15 cellular contexts compared by ENCODE assay signal in genomic region chr6:134145786-134146185, GRCh38.
DNase-seq lines count a peak whose midpoint lies in the region; ATAC-seq and TF ChIP-seq lines count a peak whose summit lies in the region.
"Had no signal": no experiment of that assay in that cellular context is flagged by ENCODE, and none has a peak within 500 bp of the region (broad histone marks: within the 10 kb centered on the region; RNA-seq: fewer than 3 reads in every experiment).

No MANE protein-coding gene starts in this region.

- TF ChIP-seq POLR2A in lower leg skin (IDR thresholded peaks at IDR 0.05): no peak

- H3K9me3 Mint-ChIP-seq in stimulated activated naive B cell treated with anti-CD40 and anti-IgM and Interleukin-4, amounts not matched to agents 10 μg/mL and 1 μg/mL and 100 μg/mL, for 72 hours: peaks cover 5 to 6% of the 10 kb centered on the region in 2 donors
- H3K9me3 Mint-ChIP-seq: T-helper 1 cell treated with Interleukin-12 subunit alpha and Interleukin-12 subunit beta and Interleukin-4 antibody, amounts not matched to agents 30 μg/mL and 1 μg/mL, for 36 hours had no signal

- H3K27me3 Mint-ChIP-seq in stimulated activated naive B cell treated with anti-CD40 and anti-IgM and Interleukin-4, amounts not matched to agents 10 μg/mL and 1 μg/mL and 100 μg/mL, for 72 hours: no peaks in the 10 kb centered on the region
- H3K27me3 Mint-ChIP-seq in T-helper 17 cell: peaks cover 8% of the 10 kb centered on the region

- no peaks in the 10 kb centered on the region for H3K36me3 ChIP-seq in BE2C

- H3K9me3 ChIP-seq in BE2C (no peaks in the 10 kb centered on the region), T-helper 17 cell (ENCODE audit: control insufficient read depth, low read length, poor library complexity, severe bottlenecking) (no peaks in the 10 kb centered on the region)

- peaks cover 3 to 7% of the 10 kb centered on the region in 2 donors for H3K4me1 Mint-ChIP-seq in stimulated activated naive B cell treated with anti-CD40 and anti-IgM and Interleukin-4, amounts not matched to agents 10 μg/mL and 1 μg/mL and 100 μg/mL, for 72 hours
- H3K4me1 Mint-ChIP-seq in T-helper 17 cell: peaks cover 4% of the 10 kb centered on the region

- DNase-seq in SHP77 treated with DMSO at 0.1 percent for 48 hours (lab: John Stamatoyannopoulos, UW) (peak; percentile 4), SHP77 (lab: John Stamatoyannopoulos, UW) (no peak), NOMO-1 (lab: John Stamatoyannopoulos, UW; ENCODE audit: unreplicated experiment in 2 of 2) (peak; percentile 50 to 52), choroid plexus epithelial cell (ENCODE audit: low read depth) (peak; percentile 61), BE2C (no peak), T-helper 17 cell (no peak), lower leg skin (ENCODE audit: low spot score in 2 of 2) (no peak)
- DNase-seq in stimulated activated naive B cell treated with anti-CD40 and anti-IgM and Interleukin-4, amounts not matched to agents 10 μg/mL and 1 μg/mL and 100 μg/mL, for 72 hours: no peak
- DNase-seq: ACHN; GF-D8; glutamatergic neuron; H7; stimulated activated CD4-positive, alpha-beta T cell treated with anti-CD3 and anti-CD28 coated beads, Interleukin-15, amount 100 ng/mL, for 24 hours; stimulated activated naive CD8-positive, alpha-beta T cell treated with anti-CD3 and anti-CD28 coated beads, Interleukin-15, Interleukin-2, amounts not matched to agents 100 U/mL and 50 U/mL, for 24 hours had no signal

- intact Hi-C loops in lower leg skin (cut with DNase I; ENCODE audit: low total_unique reads): no loop called here

- ATAC-seq in stimulated activated naive B cell treated with anti-CD40 and anti-IgM and Interleukin-4, amounts not matched to agents 10 μg/mL and 1 μg/mL and 100 μg/mL, for 72 hours (replicated peaks): peak; percentile 86 to 89
- ATAC-seq in T-helper 17 cell: no peak
- ATAC-seq: stimulated activated naive CD8-positive, alpha-beta T cell treated with anti-CD3 and anti-CD28 coated beads, Interleukin-15, Interleukin-2, amounts not matched to agents 100 U/mL and 50 U/mL, for 24 hours had no signal

- H3K27ac Mint-ChIP-seq in stimulated activated naive B cell treated with anti-CD40 and anti-IgM and Interleukin-4, amounts not matched to agents 10 μg/mL and 1 μg/mL and 100 μg/mL, for 72 hours: no peak overlapping the region
- H3K27ac Mint-ChIP-seq in T-helper 17 cell: no peak overlapping the region
- H3K27ac Mint-ChIP-seq: T-helper 1 cell treated with Interleukin-12 subunit alpha and Interleukin-12 subunit beta and Interleukin-4 antibody, amounts not matched to agents 30 μg/mL and 1 μg/mL, for 36 hours had no signal

- H3K4me3 ChIP-seq in choroid plexus epithelial cell (ENCODE audit: low read depth, low read length): no peak overlapping the region
- no peak overlapping the region for H3K4me3 ChIP-seq in BE2C (ENCODE audit: low read depth, low read length)
- H3K4me3 ChIP-seq in lower leg skin (ENCODE audit: low read depth, poor library complexity, severe bottlenecking): no peak overlapping the region

- no peaks in the 10 kb centered on the region for H3K27me3 ChIP-seq in BE2C

- 77 to 79% methylated on average over 5 of the region's 5 CpGs for WGBS in lower leg skin, 2 donors

- no peak overlapping the region for H3K4me3 Mint-ChIP-seq in stimulated activated naive B cell treated with anti-CD40 and anti-IgM and Interleukin-4, amounts not matched to agents 10 μg/mL and 1 μg/mL and 100 μg/mL, for 72 hours
- H3K4me3 Mint-ChIP-seq in T-helper 17 cell: no peak overlapping the region
- H3K4me3 Mint-ChIP-seq: T-helper 1 cell treated with Interleukin-12 subunit alpha and Interleukin-12 subunit beta and Interleukin-4 antibody, amounts not matched to agents 30 μg/mL and 1 μg/mL, for 36 hours had no signal

- H3K36me3 Mint-ChIP-seq in stimulated activated naive B cell treated with anti-CD40 and anti-IgM and Interleukin-4, amounts not matched to agents 10 μg/mL and 1 μg/mL and 100 μg/mL, for 72 hours: no peaks in the 10 kb centered on the region
- H3K36me3 Mint-ChIP-seq in T-helper 17 cell (ENCODE audit: low read depth): peaks cover under 1% of the 10 kb centered on the region

- no peaks in the 10 kb centered on the region; the same call in none of the 2 replicates for H3K4me1 ChIP-seq in BE2C

- TF ChIP-seq CTCF in choroid plexus epithelial cell (conservative IDR thresholded peaks at IDR 0.05; ENCODE audit: low read depth, low read length) (no peak), BE2C (IDR thresholded peaks at IDR 0.05; ENCODE audit: low read depth, low read length) (no peak), lower leg skin (IDR thresholded peaks at IDR 0.05) (no peak)

Comparison
In these comparisons a context has a peak if more than half of its experiments do, and no peak if none do; other contexts are left out.
1. DNase-seq: peak in SHP77 treated with DMSO at 0.1 percent for 48 hours (single experiment), NOMO-1 (2 of 2) and choroid plexus epithelial cell (single experiment); none in SHP77 (0 of 2), stimulated activated naive B cell treated with anti-CD40 and anti-IgM and Interleukin-4, amounts not matched to agents 10 μg/mL and 1 μg/mL and 100 μg/mL, for 72 hours (single experiment), BE2C (single experiment), T-helper 17 cell (0 of 3) and lower leg skin (0 of 2).